ENCODE assay signal across 1 cellular context in the genomic region with DNA sequence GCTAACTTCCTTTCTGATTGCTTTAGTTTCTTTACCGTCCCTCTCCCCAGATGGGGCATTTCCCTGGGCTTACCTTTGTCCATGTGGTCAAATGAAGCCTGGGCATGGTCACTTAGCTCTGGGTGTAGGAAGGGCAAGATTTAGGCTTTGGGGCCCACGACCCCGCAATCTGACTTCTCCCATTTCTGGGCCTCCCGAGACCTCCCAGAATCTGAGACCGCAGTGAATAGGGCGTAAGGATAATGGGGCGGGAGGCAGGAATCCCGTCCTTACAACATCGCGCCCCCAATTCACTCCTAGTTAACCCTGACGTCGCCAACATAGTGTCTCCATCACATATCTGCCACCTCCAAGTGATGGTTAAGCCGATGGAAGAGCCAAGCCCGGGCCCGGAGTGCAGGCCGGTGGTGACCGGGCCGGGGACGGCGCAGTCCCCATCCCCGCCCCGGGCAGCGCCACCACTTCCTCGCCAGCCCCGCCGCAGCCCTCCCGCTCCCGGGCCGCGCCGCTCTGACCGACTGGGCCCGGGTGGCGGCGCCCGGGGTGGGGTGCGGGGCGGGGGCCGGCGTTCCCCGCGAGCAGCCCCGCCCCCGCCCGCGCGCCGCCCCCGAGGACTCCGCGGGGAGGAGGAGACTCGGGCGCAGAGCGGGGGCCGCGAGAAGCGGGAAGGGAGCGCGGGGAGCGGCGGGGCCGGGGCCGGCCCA.
TF ChIP-seq lines count a peak whose summit lies in the region.

A gene with protein sequence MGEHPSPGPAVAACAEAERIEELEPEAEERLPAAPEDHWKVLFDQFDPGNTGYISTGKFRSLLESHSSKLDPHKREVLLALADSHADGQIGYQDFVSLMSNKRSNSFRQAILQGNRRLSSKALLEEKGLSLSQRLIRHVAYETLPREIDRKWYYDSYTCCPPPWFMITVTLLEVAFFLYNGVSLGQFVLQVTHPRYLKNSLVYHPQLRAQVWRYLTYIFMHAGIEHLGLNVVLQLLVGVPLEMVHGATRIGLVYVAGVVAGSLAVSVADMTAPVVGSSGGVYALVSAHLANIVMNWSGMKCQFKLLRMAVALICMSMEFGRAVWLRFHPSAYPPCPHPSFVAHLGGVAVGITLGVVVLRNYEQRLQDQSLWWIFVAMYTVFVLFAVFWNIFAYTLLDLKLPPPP (plus strand): TSS at position 641 of the 704 bp plus-strand sequence. CDS start 358 bp downstream, outside the sequence.

TF ChIP-seq in SK-N-SH treated with all-trans-retinoic acid at 6 μM for 48 hours, 23 proteins besides CTCF, POLR2A, EP300 and RAD21 (continued from another document):
- TF ChIP-seq, protein P1, sequence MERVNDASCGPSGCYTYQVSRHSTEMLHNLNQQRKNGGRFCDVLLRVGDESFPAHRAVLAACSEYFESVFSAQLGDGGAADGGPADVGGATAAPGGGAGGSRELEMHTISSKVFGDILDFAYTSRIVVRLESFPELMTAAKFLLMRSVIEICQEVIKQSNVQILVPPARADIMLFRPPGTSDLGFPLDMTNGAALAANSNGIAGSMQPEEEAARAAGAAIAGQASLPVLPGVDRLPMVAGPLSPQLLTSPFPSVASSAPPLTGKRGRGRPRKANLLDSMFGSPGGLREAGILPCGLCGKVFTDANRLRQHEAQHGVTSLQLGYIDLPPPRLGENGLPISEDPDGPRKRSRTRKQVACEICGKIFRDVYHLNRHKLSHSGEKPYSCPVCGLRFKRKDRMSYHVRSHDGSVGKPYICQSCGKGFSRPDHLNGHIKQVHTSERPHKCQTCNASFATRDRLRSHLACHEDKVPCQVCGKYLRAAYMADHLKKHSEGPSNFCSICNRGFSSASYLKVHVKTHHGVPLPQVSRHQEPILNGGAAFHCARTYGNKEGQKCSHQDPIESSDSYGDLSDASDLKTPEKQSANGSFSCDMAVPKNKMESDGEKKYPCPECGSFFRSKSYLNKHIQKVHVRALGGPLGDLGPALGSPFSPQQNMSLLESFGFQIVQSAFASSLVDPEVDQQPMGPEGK (CRISPR knock-in tag; IDR thresholded peaks at IDR 0.05; ENCODE audit: borderline replicate concordance), result no peak
